15 cellular contexts compared by ENCODE assay signal in genomic region chr17:38325221-38325851, GRCh38. TPM values are rescaled to one million over a fixed set of nuclear protein-coding genes. Genes with fewer than 3 reads are reported as not detected.
DNase-seq lines count a peak whose midpoint lies in the region; ATAC-seq and TF ChIP-seq lines count a peak whose summit lies in the region.
"Had no signal": no experiment of that assay in that cellular context is flagged by ENCODE, and none has a peak within 500 bp of the region (broad histone marks: within the 10 kb centered on the region; RNA-seq: fewer than 3 reads in every experiment).

No MANE protein-coding gene starts in this region.

- peaks cover 10% of the 10 kb centered on the region for H3K36me3 ChIP-seq in H7 (replicated peaks; ENCODE audit: control insufficient read depth, insufficient read depth, low read length)
- H3K36me3 ChIP-seq in osteoblast (ENCODE audit: insufficient read depth, low read length) = peaks cover 12% of the 10 kb centered on the region

- H3K27me3 ChIP-seq in H7 (ENCODE audit: control insufficient read depth, insufficient read depth, low read length) = no peaks in the 10 kb centered on the region
- H3K27me3 ChIP-seq in osteoblast (ENCODE audit: insufficient read depth, low read length) = peaks cover 17% of the 10 kb centered on the region

- no peaks in the 10 kb centered on the region for H3K4me1 ChIP-seq in osteoblast (ENCODE audit: insufficient read depth, low read length)

- DNase-seq in H7 (peak; percentile 65), NCI-H2227 treated with DMSO at 0.1 percent for 48 hours (lab: John Stamatoyannopoulos, UW) (peak; percentile 17), endothelial cell (ENCODE audit: low spot score) (no peak), osteoblast (ENCODE audit: insufficient read length, low spot score, missing footprints) (peak; percentile 19), mucosa of gallbladder (ENCODE audit: low spot score) (no peak), dermis blood vessel endothelial cell (no peak), GF-D8 (lab: John Stamatoyannopoulos, UW) (no peak), left ventricle myocardium superior (no peak)
- DNase-seq: activated CD8-positive, alpha-beta memory T cell treated with anti-CD3 and anti-CD28 coated beads, Interleukin-2, amount 10 ng/mL, durations not matched to agents 7 days and 5 days; EL; NCI-H2107; SHP77 treated with DMSO at 0.1 percent for 48 hours; stimulated activated CD4-positive, alpha-beta T cell treated with anti-CD3 and anti-CD28 coated beads, Interleukin-2, amount 100 ng/mL, for 24 hours had no signal

- peaks cover 17% of the 10 kb centered on the region for H3K36me3 Mint-ChIP-seq in endothelial cell (ENCODE audit: low read depth, unreplicated experiment)

- no peak overlapping the region for H2AFZ ChIP-seq in osteoblast (ENCODE audit: low read length)

- no peak overlapping the region for H3K4me2 ChIP-seq in osteoblast (ENCODE audit: insufficient read depth, low read length)

- intact Hi-C loops in left ventricle myocardium superior (cut with micrococcal nuclease) = no loop called here

- no peak for ATAC-seq in left ventricle myocardium superior
- ATAC-seq: activated CD8-positive, alpha-beta memory T cell treated with anti-CD3 and anti-CD28 coated beads, Interleukin-2, amount 10 ng/mL, durations not matched to agents 7 days and 5 days had no signal

- no peaks in the 10 kb centered on the region for H3K9me3 ChIP-seq in osteoblast (ENCODE audit: low read depth, low read length)
- H3K9me3 ChIP-seq: thoracic aorta had no signal

- H3K4me1 Mint-ChIP-seq in endothelial cell (ENCODE audit: unreplicated experiment) = peaks cover 52% of the 10 kb centered on the region

- H3K27ac Mint-ChIP-seq in endothelial cell (ENCODE audit: unreplicated experiment) = peak overlapping the region; percentile 32
- H3K27ac Mint-ChIP-seq: activated CD8-positive, alpha-beta memory T cell treated with anti-CD3 and anti-CD28 coated beads, Interleukin-2, amount 10 ng/mL, durations not matched to agents 7 days and 5 days had no signal

- H3K4me3 ChIP-seq in H7 (ENCODE audit: insufficient read depth, low read depth, low read length) (no peak overlapping the region), osteoblast (ENCODE audit: insufficient read depth, low read length) (no peak overlapping the region)
- H3K4me3 ChIP-seq: thoracic aorta had no signal

- no peak overlapping the region for H3K4me3 Mint-ChIP-seq in endothelial cell (ENCODE audit: unreplicated experiment)
- H3K4me3 Mint-ChIP-seq: activated CD8-positive, alpha-beta memory T cell treated with anti-CD3 and anti-CD28 coated beads, Interleukin-2, amount 10 ng/mL, durations not matched to agents 7 days and 5 days; nephron had no signal

- TF ChIP-seq CTCF in endothelial cell (IDR thresholded peaks at IDR 0.05; ENCODE audit: unreplicated experiment) = no peak
- TF ChIP-seq CTCF in osteoblast (IDR thresholded peaks at IDR 0.05; ENCODE audit: extremely low read depth, low read depth, low read length) = no peak

- H3K27me3 Mint-ChIP-seq in endothelial cell (ENCODE audit: unreplicated experiment) = peaks cover 11% of the 10 kb centered on the region
- H3K27me3 Mint-ChIP-seq: activated CD8-positive, alpha-beta memory T cell treated with anti-CD3 and anti-CD28 coated beads, Interleukin-2, amount 10 ng/mL, durations not matched to agents 7 days and 5 days had no signal

- H3K9me3 Mint-ChIP-seq in endothelial cell (ENCODE audit: unreplicated experiment) = no peaks in the 10 kb centered on the region
- H3K9me3 Mint-ChIP-seq: nephron had no signal

- no peaks in the 10 kb centered on the region for H4K20me1 ChIP-seq in osteoblast (ENCODE audit: insufficient read depth, low read length)

- H3K79me2 ChIP-seq in osteoblast (ENCODE audit: insufficient read depth, low read length) = no peaks in the 10 kb centered on the region

- H3K27ac ChIP-seq in osteoblast (ENCODE audit: low read depth, low read length) = no peak overlapping the region
- H3K27ac ChIP-seq: thoracic aorta had no signal

RNA-seq across cellular contexts. Expression of gene GPR179, which starts 18.4 kb away (rescaled TPM):
- total RNA-seq in H7 (2014; rRNA removed; shearing (Covaris generic)) = 0.04 and 0.07 TPM in 2 replicates
- total RNA-seq in endothelial cell (ENCODE audit: unreplicated experiment) (0.97 TPM), osteoblast (not detected in 2 replicates), mucosa of gallbladder (0.23 TPM), dermis blood vessel endothelial cell (not detected in 2 replicates), left ventricle myocardium superior (not detected)

RNA-seq across cellular contexts. Expression of gene SOCS7, which starts 26.3 kb away (rescaled TPM):
- total RNA-seq in H7 (2014; rRNA removed; shearing (Covaris generic)) = 18.3 and 25.7 TPM in 2 replicates
- total RNA-seq in endothelial cell (ENCODE audit: unreplicated experiment) = 13.8 TPM
- 16.3 and 17.1 TPM in 2 replicates for total RNA-seq in osteoblast
- 19.4 TPM for total RNA-seq in mucosa of gallbladder
- 7.0 and 8.3 TPM in 2 replicates for total RNA-seq in dermis blood vessel endothelial cell
- total RNA-seq in left ventricle myocardium superior = 15.2 TPM

RNA-seq across cellular contexts. Expression of gene MRPL45, which starts 28.4 kb away (rescaled TPM):
- 81.3 and 99.2 TPM in 2 replicates for total RNA-seq in H7 (2014; rRNA removed; shearing (Covaris generic))
- total RNA-seq in endothelial cell (ENCODE audit: unreplicated experiment) = 57.7 TPM
- total RNA-seq in osteoblast = 40.4 and 40.9 TPM in 2 replicates
- total RNA-seq in mucosa of gallbladder = 27.6 TPM
- total RNA-seq in dermis blood vessel endothelial cell = 37.8 and 39.6 TPM in 2 replicates
- total RNA-seq in left ventricle myocardium superior = 39.5 TPM

Comparison
In these comparisons a context has a peak if more than half of its experiments do, and no peak if none do; other contexts are left out.
1. DNase-seq: peak in H7 (single experiment), NCI-H2227 treated with DMSO at 0.1 percent for 48 hours (single experiment) and osteoblast (single experiment); none in endothelial cell (single experiment), mucosa of gallbladder (single experiment), dermis blood vessel endothelial cell (single experiment), GF-D8 (single experiment) and left ventricle myocardium superior (single experiment).